Comparison of ENCODE assay signal across 8 cellular contexts in the genomic region with DNA sequence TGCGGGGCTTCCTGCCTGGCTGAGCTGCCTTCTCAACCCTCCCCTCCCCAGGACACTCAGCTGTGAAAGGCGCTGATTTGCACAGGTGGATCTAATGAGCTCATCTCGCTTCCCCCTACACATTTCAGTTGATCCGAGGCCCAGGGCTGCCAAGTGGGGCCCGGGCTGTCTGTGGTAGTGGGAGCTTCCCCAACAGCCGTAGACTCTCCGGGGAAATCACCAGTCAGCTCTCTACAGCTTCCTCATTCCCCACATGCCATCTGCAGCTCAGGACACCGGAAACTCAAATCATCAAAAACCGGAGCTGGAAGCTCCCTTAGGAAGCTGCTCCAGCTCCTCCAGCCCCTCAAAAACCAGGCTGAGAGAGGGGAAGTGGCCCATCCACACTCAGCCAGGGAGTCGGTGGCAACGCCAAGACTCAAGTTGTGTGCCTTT. TPM values are rescaled to one million over a fixed set of nuclear protein-coding genes. Genes with fewer than 3 reads are reported as not detected.
A peak's percentile ranks its signal among the peaks of the same experiment; 100 is the strongest.
DNase-seq lines count a peak whose midpoint lies in the region; ATAC-seq and TF ChIP-seq lines count a peak whose summit lies in the region.

No MANE protein-coding gene starts in this region.

- no peak overlapping the region for H3K9ac ChIP-seq in mesendoderm (ENCODE audit: low read length)

- H3K36me3 Mint-ChIP-seq in natural killer cell treated with Interleukin-12 subunit alpha and Interleukin-12 subunit beta and Interleukin-15 and Interleukin-18, amount 100 ng/mL, for 72 hours = no peaks in the 10 kb centered on the region

- H3K18ac ChIP-seq in mesendoderm (ENCODE audit: low read length) = no peak overlapping the region

- H3K4me2 ChIP-seq in mesendoderm (ENCODE audit: low read length) = no peak overlapping the region

- no peaks in the 10 kb centered on the region for H3K9me3 Mint-ChIP-seq in natural killer cell treated with Interleukin-12 subunit alpha and Interleukin-12 subunit beta and Interleukin-15 and Interleukin-18, amount 100 ng/mL, for 72 hours

- H3K27ac ChIP-seq in mesendoderm (ENCODE audit: low read depth, low read length) (no peak overlapping the region), testis (no peak overlapping the region)

- no peak overlapping the region for H4K5ac ChIP-seq in mesendoderm (ENCODE audit: low read length)

- H3K4me1 ChIP-seq in mesendoderm (ENCODE audit: control insufficient read depth, low read depth, low read length) (peaks cover 2% of the 10 kb centered on the region), testis (no peaks in the 10 kb centered on the region)

- H3K23ac ChIP-seq in mesendoderm (ENCODE audit: low read length) = no peak overlapping the region

- H3K4me1 Mint-ChIP-seq in natural killer cell treated with Interleukin-12 subunit alpha and Interleukin-12 subunit beta and Interleukin-15 and Interleukin-18, amount 100 ng/mL, for 72 hours (ENCODE audit: low read depth in 2 of 2) = peaks cover 0 to 3% of the 10 kb centered on the region in 2 donors

- WGBS in mesendoderm (ENCODE audit: extremely low coverage, insufficient coverage, low lambda C conversion rate) = no CpG with 5 or more reads among the region's 11 CpGs
- WGBS in testis, 2 donors = 9 to 26% methylated on average over 9 to 11 of the region's 11 CpGs

- H2BK120ac ChIP-seq in mesendoderm (ENCODE audit: low read depth, low read length) = no peak overlapping the region

- no peak overlapping the region for H2BK15ac ChIP-seq in mesendoderm (replicated peaks; ENCODE audit: low read depth)

- H3K4me3 ChIP-seq in astrocyte of the spinal cord (ENCODE audit: low read depth, low read length) (no peak overlapping the region), mesendoderm (ENCODE audit: low read length) (no peak overlapping the region), testis (no peak overlapping the region)

- H3K27me3 Mint-ChIP-seq in natural killer cell treated with Interleukin-12 subunit alpha and Interleukin-12 subunit beta and Interleukin-15 and Interleukin-18, amount 100 ng/mL, for 72 hours = peaks cover 13 to 30% of the 10 kb centered on the region in 2 donors

- TF ChIP-seq POLR2A in testis (IDR thresholded peaks at IDR 0.05) = no peak

- H2AK5ac ChIP-seq in mesendoderm (ENCODE audit: low read length) = no peak overlapping the region

- no peaks in the 10 kb centered on the region for H3K79me1 ChIP-seq in mesendoderm (ENCODE audit: low read length)

- no peaks in the 10 kb centered on the region for H3K36me3 ChIP-seq in mesendoderm (ENCODE audit: control insufficient read depth, insufficient read depth, low read length)
- no peaks in the 10 kb centered on the region for H3K36me3 ChIP-seq in testis (ENCODE audit: low read depth, missing control alignments)

- no peaks in the 10 kb centered on the region for H3K79me2 ChIP-seq in mesendoderm (ENCODE audit: control insufficient read depth, insufficient read depth, low read length)

- H4K8ac ChIP-seq in mesendoderm (ENCODE audit: low read depth, low read length) = no peak overlapping the region

- in situ Hi-C loops in astrocyte of the spinal cord (cut with HindIII; ENCODE audit: low sequenced_read_pairs) = no loop called here

- H3K56ac ChIP-seq in mesendoderm (ENCODE audit: low read length) = peak overlapping the region; percentile 5

- H3K27ac Mint-ChIP-seq in natural killer cell treated with Interleukin-12 subunit alpha and Interleukin-12 subunit beta and Interleukin-15 and Interleukin-18, amount 100 ng/mL, for 72 hours = no peak overlapping the region

- TF ChIP-seq CTCF in astrocyte of the spinal cord (IDR thresholded peaks at IDR 0.05; ENCODE audit: low read depth, low read length) (no peak), testis (IDR thresholded peaks at IDR 0.05) (no peak)

- H3K4me3 Mint-ChIP-seq in natural killer cell treated with Interleukin-12 subunit alpha and Interleukin-12 subunit beta and Interleukin-15 and Interleukin-18, amount 100 ng/mL, for 72 hours = no peak overlapping the region

- no peaks in the 10 kb centered on the region for H3K9me3 ChIP-seq in testis

- peak; percentile 44 for DNase-seq in GM03348 (ENCODE audit: low spot score)
- DNase-seq in astrocyte of the spinal cord (ENCODE audit: low read depth, low spot score) = peak; percentile 14
- peak; percentile 47 for DNase-seq in mesendoderm
- DNase-seq in natural killer cell treated with Interleukin-12 subunit alpha and Interleukin-12 subunit beta and Interleukin-15 and Interleukin-18, amount 100 ng/mL, for 72 hours (ENCODE audit: low spot score) = no peak
- no peak for DNase-seq in testis

- H2BK5ac ChIP-seq in mesendoderm (ENCODE audit: low read length) = no peak overlapping the region

- no peak overlapping the region for H3K4ac ChIP-seq in mesendoderm (ENCODE audit: low read depth, low read length)

- peak; percentile 77 for ATAC-seq in HG02870 (IDR thresholded peaks at IDR 0.05; ENCODE audit: unreplicated experiment)
- no peak for ATAC-seq in natural killer cell treated with Interleukin-12 subunit alpha and Interleukin-12 subunit beta and Interleukin-15 and Interleukin-18, amount 100 ng/mL, for 72 hours
- ATAC-seq in GM21367 (IDR thresholded peaks at IDR 0.05; ENCODE audit: unreplicated experiment) = no peak
- no peak for ATAC-seq in HG02571 (IDR thresholded peaks at IDR 0.05; ENCODE audit: unreplicated experiment)

- H3K27me3 ChIP-seq in mesendoderm (ENCODE audit: insufficient read depth, low read length, poor library complexity) (no peaks in the 10 kb centered on the region), testis (no peaks in the 10 kb centered on the region)

- intact Hi-C loops in testis (cut with DNase I; ENCODE audit: low total_unique reads) = no loop called here

RNA-seq across cellular contexts. Expression of a gene that starts 56.2 kb away (rescaled TPM):
- polyA plus RNA-seq in mesendoderm (2013, experiment 1 of 2) = 28.3 TPM
- 28.3 TPM for polyA plus RNA-seq in mesendoderm (2013, experiment 2 of 2)
- total RNA-seq in natural killer cell treated with Interleukin-12 subunit alpha and Interleukin-12 subunit beta and Interleukin-15 and Interleukin-18, amount 100 ng/mL, for 72 hours = 10 to 100 TPM; 12.1 to 19.0 TPM
- 10 to 100 TPM; 31.3 to 38.3 TPM for total RNA-seq in testis
- 46.1 TPM for polyA plus RNA-seq in testis (ENCODE audit: insufficient read depth, low read depth, low replicate concordance)

Comparison
In these comparisons a context has a peak if more than half of its experiments do, and no peak if none do; other contexts are left out.
1. DNase-seq: peak in GM03348 (single experiment), astrocyte of the spinal cord (single experiment) and mesendoderm (single experiment); none in natural killer cell treated with Interleukin-12 subunit alpha and Interleukin-12 subunit beta and Interleukin-15 and Interleukin-18, amount 100 ng/mL, for 72 hours (single experiment) and testis (single experiment).